1 cellular context compared by ENCODE assay signal in genomic region chr13:98506343-98507059, GRCh38.
TF ChIP-seq lines count a peak whose summit lies in the region.

No MANE protein-coding gene starts in this region.

TF ChIP-seq in HepG2, 621 proteins besides CTCF, POLR2A, EP300 and RAD21 (continued from another document and continues in another):
- TF ChIP-seq, protein P1, sequence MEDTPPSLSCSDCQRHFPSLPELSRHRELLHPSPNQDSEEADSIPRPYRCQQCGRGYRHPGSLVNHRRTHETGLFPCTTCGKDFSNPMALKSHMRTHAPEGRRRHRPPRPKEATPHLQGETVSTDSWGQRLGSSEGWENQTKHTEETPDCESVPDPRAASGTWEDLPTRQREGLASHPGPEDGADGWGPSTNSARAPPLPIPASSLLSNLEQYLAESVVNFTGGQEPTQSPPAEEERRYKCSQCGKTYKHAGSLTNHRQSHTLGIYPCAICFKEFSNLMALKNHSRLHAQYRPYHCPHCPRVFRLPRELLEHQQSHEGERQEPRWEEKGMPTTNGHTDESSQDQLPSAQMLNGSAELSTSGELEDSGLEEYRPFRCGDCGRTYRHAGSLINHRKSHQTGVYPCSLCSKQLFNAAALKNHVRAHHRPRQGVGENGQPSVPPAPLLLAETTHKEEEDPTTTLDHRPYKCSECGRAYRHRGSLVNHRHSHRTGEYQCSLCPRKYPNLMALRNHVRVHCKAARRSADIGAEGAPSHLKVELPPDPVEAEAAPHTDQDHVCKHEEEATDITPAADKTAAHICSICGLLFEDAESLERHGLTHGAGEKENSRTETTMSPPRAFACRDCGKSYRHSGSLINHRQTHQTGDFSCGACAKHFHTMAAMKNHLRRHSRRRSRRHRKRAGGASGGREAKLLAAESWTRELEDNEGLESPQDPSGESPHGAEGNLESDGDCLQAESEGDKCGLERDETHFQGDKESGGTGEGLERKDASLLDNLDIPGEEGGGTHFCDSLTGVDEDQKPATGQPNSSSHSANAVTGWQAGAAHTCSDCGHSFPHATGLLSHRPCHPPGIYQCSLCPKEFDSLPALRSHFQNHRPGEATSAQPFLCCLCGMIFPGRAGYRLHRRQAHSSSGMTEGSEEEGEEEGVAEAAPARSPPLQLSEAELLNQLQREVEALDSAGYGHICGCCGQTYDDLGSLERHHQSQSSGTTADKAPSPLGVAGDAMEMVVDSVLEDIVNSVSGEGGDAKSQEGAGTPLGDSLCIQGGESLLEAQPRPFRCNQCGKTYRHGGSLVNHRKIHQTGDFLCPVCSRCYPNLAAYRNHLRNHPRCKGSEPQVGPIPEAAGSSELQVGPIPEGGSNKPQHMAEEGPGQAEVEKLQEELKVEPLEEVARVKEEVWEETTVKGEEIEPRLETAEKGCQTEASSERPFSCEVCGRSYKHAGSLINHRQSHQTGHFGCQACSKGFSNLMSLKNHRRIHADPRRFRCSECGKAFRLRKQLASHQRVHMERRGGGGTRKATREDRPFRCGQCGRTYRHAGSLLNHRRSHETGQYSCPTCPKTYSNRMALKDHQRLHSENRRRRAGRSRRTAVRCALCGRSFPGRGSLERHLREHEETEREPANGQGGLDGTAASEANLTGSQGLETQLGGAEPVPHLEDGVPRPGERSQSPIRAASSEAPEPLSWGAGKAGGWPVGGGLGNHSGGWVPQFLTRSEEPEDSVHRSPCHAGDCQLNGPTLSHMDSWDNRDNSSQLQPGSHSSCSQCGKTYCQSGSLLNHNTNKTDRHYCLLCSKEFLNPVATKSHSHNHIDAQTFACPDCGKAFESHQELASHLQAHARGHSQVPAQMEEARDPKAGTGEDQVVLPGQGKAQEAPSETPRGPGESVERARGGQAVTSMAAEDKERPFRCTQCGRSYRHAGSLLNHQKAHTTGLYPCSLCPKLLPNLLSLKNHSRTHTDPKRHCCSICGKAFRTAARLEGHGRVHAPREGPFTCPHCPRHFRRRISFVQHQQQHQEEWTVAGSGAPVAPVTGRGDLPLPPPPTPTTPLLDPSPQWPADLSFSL (CRISPR knock-in tag; IDR thresholded peaks at IDR 0.05): no peak; the same call in 1 of the 2 replicates
- TF ChIP-seq RFX1 (IDR thresholded peaks at IDR 0.05) (no peak), ZNF777 (CRISPR knock-in tag; IDR thresholded peaks at IDR 0.05) (peak; percentile 64), REXO4 (CRISPR knock-in tag; IDR thresholded peaks at IDR 0.05; ENCODE audit: borderline replicate concordance) (peak; percentile 90), MAF1 (CRISPR knock-in tag; IDR thresholded peaks at IDR 0.05; ENCODE audit: borderline replicate concordance) (no peak), ZNF318 (CRISPR knock-in tag; IDR thresholded peaks at IDR 0.05) (peak; percentile 96), KMT2A (CRISPR knock-in tag; IDR thresholded peaks at IDR 0.05) (peak; percentile 89), SRY (CRISPR knock-in tag; IDR thresholded peaks at IDR 0.05) (peak; percentile 89), HMGA1 (CRISPR knock-in tag; conservative IDR thresholded peaks at IDR 0.05) (no peak), KLF16 (CRISPR knock-in tag; IDR thresholded peaks at IDR 0.05) (peak; percentile 70 to 97; a peak in 2 of 4 replicates), RBFOX2 (IDR thresholded peaks at IDR 0.05; ENCODE audit: low read depth, low read length) (no peak), AGO2 (optimal IDR thresholded peaks at IDR 0.05; ENCODE audit: low read depth, low read length) (no peak), HDAC1 (CRISPR knock-in tag; IDR thresholded peaks at IDR 0.05) (peak; percentile 87), ZNF710 (CRISPR knock-in tag; IDR thresholded peaks at IDR 0.05; ENCODE audit: borderline replicate concordance) (peak; percentile 64; the same call in 1 of the 2 replicates), ZNF484 (CRISPR knock-in tag; IDR thresholded peaks at IDR 0.05; ENCODE audit: borderline replicate concordance, low read depth) (peak; percentile 84; the same call in 1 of the 2 replicates), ZNF562 (CRISPR knock-in tag; IDR thresholded peaks at IDR 0.05; ENCODE audit: borderline replicate concordance) (no peak), ZNF713 (CRISPR knock-in tag; IDR thresholded peaks at IDR 0.05) (no peak), ZNF335 (CRISPR knock-in tag; IDR thresholded peaks at IDR 0.05) (peak; percentile 85), SUZ12 (IDR thresholded peaks at IDR 0.05; ENCODE audit: low read depth, low read length) (no peak), MEIS2 (CRISPR knock-in tag; IDR thresholded peaks at IDR 0.05) (peak; percentile 92), RAD51 (IDR thresholded peaks at IDR 0.05; ENCODE audit: borderline replicate concordance) (no peak), HES4 (CRISPR knock-in tag; IDR thresholded peaks at IDR 0.05; ENCODE audit: borderline replicate concordance) (peak; percentile 98), ZNF747 (CRISPR knock-in tag; IDR thresholded peaks at IDR 0.05; ENCODE audit: borderline replicate concordance) (peak; percentile 90; the same call in 1 of the 2 replicates), HBP1 (CRISPR knock-in tag; IDR thresholded peaks at IDR 0.05; ENCODE audit: low read depth) (peak; percentile 94), ZNF263 (CRISPR knock-in tag; IDR thresholded peaks at IDR 0.05) (peak; percentile 77), HNRNPK (IDR thresholded peaks at IDR 0.05; ENCODE audit: low read depth, low read length, poor library complexity, severe bottlenecking) (no peak)
- TF ChIP-seq, protein P2, sequence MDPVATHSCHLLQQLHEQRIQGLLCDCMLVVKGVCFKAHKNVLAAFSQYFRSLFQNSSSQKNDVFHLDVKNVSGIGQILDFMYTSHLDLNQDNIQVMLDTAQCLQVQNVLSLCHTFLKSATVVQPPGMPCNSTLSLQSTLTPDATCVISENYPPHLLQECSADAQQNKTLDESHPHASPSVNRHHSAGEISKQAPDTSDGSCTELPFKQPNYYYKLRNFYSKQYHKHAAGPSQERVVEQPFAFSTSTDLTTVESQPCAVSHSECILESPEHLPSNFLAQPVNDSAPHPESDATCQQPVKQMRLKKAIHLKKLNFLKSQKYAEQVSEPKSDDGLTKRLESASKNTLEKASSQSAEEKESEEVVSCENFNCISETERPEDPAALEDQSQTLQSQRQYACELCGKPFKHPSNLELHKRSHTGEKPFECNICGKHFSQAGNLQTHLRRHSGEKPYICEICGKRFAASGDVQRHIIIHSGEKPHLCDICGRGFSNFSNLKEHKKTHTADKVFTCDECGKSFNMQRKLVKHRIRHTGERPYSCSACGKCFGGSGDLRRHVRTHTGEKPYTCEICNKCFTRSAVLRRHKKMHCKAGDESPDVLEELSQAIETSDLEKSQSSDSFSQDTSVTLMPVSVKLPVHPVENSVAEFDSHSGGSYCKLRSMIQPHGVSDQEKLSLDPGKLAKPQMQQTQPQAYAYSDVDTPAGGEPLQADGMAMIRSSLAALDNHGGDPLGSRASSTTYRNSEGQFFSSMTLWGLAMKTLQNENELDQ (CRISPR knock-in tag; IDR thresholded peaks at IDR 0.05; ENCODE audit: borderline replicate concordance): no peak
- TF ChIP-seq, protein P3, sequence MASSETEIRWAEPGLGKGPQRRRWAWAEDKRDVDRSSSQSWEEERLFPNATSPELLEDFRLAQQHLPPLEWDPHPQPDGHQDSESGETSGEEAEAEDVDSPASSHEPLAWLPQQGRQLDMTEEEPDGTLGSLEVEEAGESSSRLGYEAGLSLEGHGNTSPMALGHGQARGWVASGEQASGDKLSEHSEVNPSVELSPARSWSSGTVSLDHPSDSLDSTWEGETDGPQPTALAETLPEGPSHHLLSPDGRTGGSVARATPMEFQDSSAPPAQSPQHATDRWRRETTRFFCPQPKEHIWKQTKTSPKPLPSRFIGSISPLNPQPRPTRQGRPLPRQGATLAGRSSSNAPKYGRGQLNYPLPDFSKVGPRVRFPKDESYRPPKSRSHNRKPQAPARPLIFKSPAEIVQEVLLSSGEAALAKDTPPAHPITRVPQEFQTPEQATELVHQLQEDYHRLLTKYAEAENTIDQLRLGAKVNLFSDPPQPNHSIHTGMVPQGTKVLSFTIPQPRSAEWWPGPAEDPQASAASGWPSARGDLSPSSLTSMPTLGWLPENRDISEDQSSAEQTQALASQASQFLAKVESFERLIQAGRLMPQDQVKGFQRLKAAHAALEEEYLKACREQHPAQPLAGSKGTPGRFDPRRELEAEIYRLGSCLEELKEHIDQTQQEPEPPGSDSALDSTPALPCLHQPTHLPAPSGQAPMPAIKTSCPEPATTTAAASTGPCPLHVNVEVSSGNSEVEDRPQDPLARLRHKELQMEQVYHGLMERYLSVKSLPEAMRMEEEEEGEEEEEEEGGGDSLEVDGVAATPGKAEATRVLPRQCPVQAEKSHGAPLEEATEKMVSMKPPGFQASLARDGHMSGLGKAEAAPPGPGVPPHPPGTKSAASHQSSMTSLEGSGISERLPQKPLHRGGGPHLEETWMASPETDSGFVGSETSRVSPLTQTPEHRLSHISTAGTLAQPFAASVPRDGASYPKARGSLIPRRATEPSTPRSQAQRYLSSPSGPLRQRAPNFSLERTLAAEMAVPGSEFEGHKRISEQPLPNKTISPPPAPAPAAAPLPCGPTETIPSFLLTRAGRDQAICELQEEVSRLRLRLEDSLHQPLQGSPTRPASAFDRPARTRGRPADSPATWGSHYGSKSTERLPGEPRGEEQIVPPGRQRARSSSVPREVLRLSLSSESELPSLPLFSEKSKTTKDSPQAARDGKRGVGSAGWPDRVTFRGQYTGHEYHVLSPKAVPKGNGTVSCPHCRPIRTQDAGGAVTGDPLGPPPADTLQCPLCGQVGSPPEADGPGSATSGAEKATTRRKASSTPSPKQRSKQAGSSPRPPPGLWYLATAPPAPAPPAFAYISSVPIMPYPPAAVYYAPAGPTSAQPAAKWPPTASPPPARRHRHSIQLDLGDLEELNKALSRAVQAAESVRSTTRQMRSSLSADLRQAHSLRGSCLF (CRISPR knock-in tag; IDR thresholded peaks at IDR 0.05; ENCODE audit: borderline replicate concordance): peak; percentile 61; the same call in 1 of the 2 replicates
